Comparison of ENCODE assay signal across 19 cellular contexts in genomic region chr2:501130-501529, GRCh38.
DNase-seq lines count a peak whose midpoint lies in the region; ATAC-seq and TF ChIP-seq lines count a peak whose summit lies in the region.
"Had no signal": no experiment of that assay in that cellular context is flagged by ENCODE, and none has a peak within 500 bp of the region (broad histone marks: within the 10 kb centered on the region; RNA-seq: fewer than 3 reads in every experiment).

No MANE protein-coding gene starts in this region.

- H3K36me3 ChIP-seq in BE2C, result no peaks in the 10 kb centered on the region
- no peaks in the 10 kb centered on the region for H3K36me3 ChIP-seq in H7 (replicated peaks; ENCODE audit: control insufficient read depth, insufficient read depth, low read length)

- no peak overlapping the region for H3K27ac Mint-ChIP-seq in natural killer cell treated with Interleukin-12 subunit alpha and Interleukin-12 subunit beta and Interleukin-15 and Interleukin-18, amount 100 ng/mL, for 72 hours
- H3K27ac Mint-ChIP-seq in stimulated activated memory B cell treated with anti-CD40 and anti-IgM and Interleukin-4, amounts not matched to agents 10 μg/mL and 1 μg/mL and 100 μg/mL, for 72 hours, result no peak overlapping the region
- H3K27ac Mint-ChIP-seq: naive thymus-derived CD4-positive, alpha-beta T cell had no signal

- H3K4me1 Mint-ChIP-seq in natural killer cell treated with Interleukin-12 subunit alpha and Interleukin-12 subunit beta and Interleukin-15 and Interleukin-18, amount 100 ng/mL, for 72 hours (ENCODE audit: low read depth in 2 of 2), result peaks cover 0 to 3% of the 10 kb centered on the region in 2 donors
- no peaks in the 10 kb centered on the region for H3K4me1 Mint-ChIP-seq in stimulated activated memory B cell treated with anti-CD40 and anti-IgM and Interleukin-4, amounts not matched to agents 10 μg/mL and 1 μg/mL and 100 μg/mL, for 72 hours

- H3K27me3 ChIP-seq in BE2C (no peaks in the 10 kb centered on the region), H7 (ENCODE audit: control insufficient read depth, insufficient read depth, low read length) (no peaks in the 10 kb centered on the region)
- H3K27me3 ChIP-seq: foreskin keratinocyte had no signal

- TF ChIP-seq CTCF in BE2C (IDR thresholded peaks at IDR 0.05; ENCODE audit: low read depth, low read length), result peak; percentile 20; the same call in 1 of the 2 replicates

- no peak overlapping the region for H3K4me3 Mint-ChIP-seq in natural killer cell treated with Interleukin-12 subunit alpha and Interleukin-12 subunit beta and Interleukin-15 and Interleukin-18, amount 100 ng/mL, for 72 hours
- H3K4me3 Mint-ChIP-seq in stimulated activated memory B cell treated with anti-CD40 and anti-IgM and Interleukin-4, amounts not matched to agents 10 μg/mL and 1 μg/mL and 100 μg/mL, for 72 hours, result no peak overlapping the region
- H3K4me3 Mint-ChIP-seq: naive thymus-derived CD4-positive, alpha-beta T cell had no signal

- peaks cover 26 to 30% of the 10 kb centered on the region in 2 donors for H3K27me3 Mint-ChIP-seq in natural killer cell treated with Interleukin-12 subunit alpha and Interleukin-12 subunit beta and Interleukin-15 and Interleukin-18, amount 100 ng/mL, for 72 hours
- peaks cover 10% of the 10 kb centered on the region for H3K27me3 Mint-ChIP-seq in stimulated activated memory B cell treated with anti-CD40 and anti-IgM and Interleukin-4, amounts not matched to agents 10 μg/mL and 1 μg/mL and 100 μg/mL, for 72 hours

- no peaks in the 10 kb centered on the region for H3K9me3 ChIP-seq in BE2C

- DNase-seq in BE2C (no peak), H7 (peak; percentile 83), SW480 (ENCODE audit: low spot score) (peak; percentile 33), iris pigment epithelial cell (ENCODE audit: low read depth) (peak; percentile 1)
- DNase-seq in natural killer cell treated with Interleukin-12 subunit alpha and Interleukin-12 subunit beta and Interleukin-15 and Interleukin-18, amount 100 ng/mL, for 72 hours (ENCODE audit: low spot score), result no peak
- DNase-seq: activated CD8-positive, alpha-beta memory T cell treated with anti-CD3 and anti-CD28 coated beads for 24 hours; central memory CD4-positive, alpha-beta T cell; foreskin keratinocyte; GOT3; KBM-7; naive thymus-derived CD4-positive, alpha-beta T cell; NCI-H1092; NCI-H2171; retina had no signal

- no peaks in the 10 kb centered on the region for H3K4me1 ChIP-seq in BE2C
- H3K4me1 ChIP-seq: foreskin keratinocyte had no signal

- no peak for ATAC-seq in GM18502 (IDR thresholded peaks at IDR 0.05; ENCODE audit: poor library complexity, unreplicated experiment)
- ATAC-seq in GM21723 (IDR thresholded peaks at IDR 0.05; ENCODE audit: unreplicated experiment), result no peak
- ATAC-seq in natural killer cell treated with Interleukin-12 subunit alpha and Interleukin-12 subunit beta and Interleukin-15 and Interleukin-18, amount 100 ng/mL, for 72 hours, result no peak
- no peak for ATAC-seq in stimulated activated memory B cell treated with anti-CD40 and anti-IgM and Interleukin-4, amounts not matched to agents 10 μg/mL and 1 μg/mL and 100 μg/mL, for 72 hours
- ATAC-seq: foreskin keratinocyte had no signal

- H3K4me3 ChIP-seq in BE2C (ENCODE audit: low read depth, low read length), result no peak overlapping the region
- no peak overlapping the region for H3K4me3 ChIP-seq in H7 (ENCODE audit: insufficient read depth, low read depth, low read length)
- H3K4me3 ChIP-seq: lung, SK-N-MC had no signal

- no peaks in the 10 kb centered on the region for H3K36me3 Mint-ChIP-seq in natural killer cell treated with Interleukin-12 subunit alpha and Interleukin-12 subunit beta and Interleukin-15 and Interleukin-18, amount 100 ng/mL, for 72 hours
- H3K36me3 Mint-ChIP-seq in stimulated activated memory B cell treated with anti-CD40 and anti-IgM and Interleukin-4, amounts not matched to agents 10 μg/mL and 1 μg/mL and 100 μg/mL, for 72 hours, result no peaks in the 10 kb centered on the region
- H3K36me3 Mint-ChIP-seq: naive thymus-derived CD4-positive, alpha-beta T cell had no signal

- no peaks in the 10 kb centered on the region for H3K9me3 Mint-ChIP-seq in natural killer cell treated with Interleukin-12 subunit alpha and Interleukin-12 subunit beta and Interleukin-15 and Interleukin-18, amount 100 ng/mL, for 72 hours
- no peaks in the 10 kb centered on the region for H3K9me3 Mint-ChIP-seq in stimulated activated memory B cell treated with anti-CD40 and anti-IgM and Interleukin-4, amounts not matched to agents 10 μg/mL and 1 μg/mL and 100 μg/mL, for 72 hours
- H3K9me3 Mint-ChIP-seq: naive thymus-derived CD4-positive, alpha-beta T cell had no signal

Comparison
In these comparisons a context has a peak if more than half of its experiments do, and no peak if none do; other contexts are left out.
1. DNase-seq: peak in H7 (single experiment), SW480 (single experiment) and iris pigment epithelial cell (single experiment); none in BE2C (single experiment) and natural killer cell treated with Interleukin-12 subunit alpha and Interleukin-12 subunit beta and Interleukin-15 and Interleukin-18, amount 100 ng/mL, for 72 hours (single experiment).